Comparison of ENCODE assay signal across 25 cellular contexts in genomic region chr10:98917828-98918227, GRCh38.
"Had no signal": no experiment of that assay in that cellular context is flagged by ENCODE, and none has a peak within 500 bp of the region (broad histone marks: within the 10 kb centered on the region; RNA-seq: fewer than 3 reads in every experiment).

No MANE protein-coding gene starts in this region.

- H3K36me3 ChIP-seq: gastrocnemius medialis, heart right ventricle, left lung, lower lobe of right lung had no signal

- H3K27me3 Mint-ChIP-seq: naive thymus-derived CD4-positive, alpha-beta T cell had no signal

- H3K4me3 ChIP-seq: coronary artery, dorsolateral prefrontal cortex, gastrocnemius medialis, heart right ventricle, left lung, lower lobe of right lung had no signal

- DNase-seq: dermis blood vessel endothelial cell; dorsolateral prefrontal cortex; effector CD4-positive, alpha-beta T cell; effector memory CD4-positive, alpha-beta T cell; erythroblast; foreskin melanocyte; gastrocnemius medialis; glutamatergic neuron; head of caudate nucleus; heart right ventricle; hippocampal formation; left cardiac atrium; left lung; left ventricle myocardium superior; lower lobe of right lung; mesendoderm; midbrain; naive thymus-derived CD4-positive, alpha-beta T cell had no signal

- H3K4me1 Mint-ChIP-seq: naive thymus-derived CD4-positive, alpha-beta T cell had no signal

- H3K27ac ChIP-seq: coronary artery, dorsolateral prefrontal cortex, epithelial cell of prostate, gastrocnemius medialis, heart right ventricle, left lung, lower lobe of right lung had no signal

- H3K27ac Mint-ChIP-seq: naive thymus-derived CD4-positive, alpha-beta T cell had no signal

- H3K27me3 ChIP-seq: dorsolateral prefrontal cortex, gastrocnemius medialis, left lung had no signal

- H3K4me3 Mint-ChIP-seq: naive thymus-derived CD4-positive, alpha-beta T cell had no signal

- FAIRE-seq: colon, endothelial cell of umbilical vein, islet of Langerhans, keratinocyte had no signal

- ATAC-seq: esophagus mucosa; gastrocnemius medialis; heart right ventricle; left cardiac atrium; left lung; left ventricle myocardium superior; lower lobe of right lung; naive thymus-derived CD4-positive, alpha-beta T cell had no signal

- H3K4me1 ChIP-seq: gastrocnemius medialis, heart right ventricle, left lung, lower lobe of right lung had no signal

- H3K36me3 Mint-ChIP-seq: naive thymus-derived CD4-positive, alpha-beta T cell had no signal

- H3K9me3 ChIP-seq: gastrocnemius medialis, heart right ventricle, left lung, lower lobe of right lung had no signal
